In genomic region chr13:36920612-36921185, GRCh38 we compare ENCODE assay signal across 1 cellular context.
TF ChIP-seq lines count a peak whose summit lies in the region.

No MANE protein-coding gene starts in this region.

TF ChIP-seq in SK-N-SH, 30 proteins besides CTCF, POLR2A, EP300 and RAD21 (continued from another document):
- TF ChIP-seq ZBTB33 (IDR thresholded peaks at IDR 0.05; ENCODE audit: borderline replicate concordance, low read depth) (no peak), FOXJ3 (CRISPR knock-in tag; IDR thresholded peaks at IDR 0.05) (no peak), SMC3 (IDR thresholded peaks at IDR 0.05; ENCODE audit: low read depth, low read length) (no peak), MEF2A (IDR thresholded peaks at IDR 0.05; ENCODE audit: borderline replicate concordance, low read depth) (no peak), TCF12 (IDR thresholded peaks at IDR 0.05) (no peak)
TF ChIP-seq in SK-N-SH: peak in this region for 0.
